ENCODE assay signal across 24 cellular contexts in the genomic region with DNA sequence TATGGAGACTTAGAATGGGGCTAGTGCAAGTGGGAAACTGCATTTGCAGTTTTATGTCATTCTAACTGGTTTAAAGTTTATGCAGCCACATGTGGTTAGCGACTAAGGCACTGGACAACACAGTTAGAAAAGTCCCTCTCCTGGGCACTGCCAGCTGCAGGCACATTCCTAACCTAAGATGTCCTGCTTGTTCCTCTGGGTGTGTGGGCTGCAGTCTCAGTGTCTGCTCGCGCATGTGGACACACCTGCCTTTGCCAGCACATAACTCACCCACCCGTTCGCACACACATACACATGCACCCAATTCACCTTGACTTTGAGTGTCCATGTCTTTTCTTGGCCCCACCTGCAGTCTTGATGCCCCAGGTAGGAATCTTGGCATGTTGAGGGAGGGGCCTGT. TPM values are rescaled to one million over a fixed set of nuclear protein-coding genes. Genes with fewer than 3 reads are reported as not detected.
A peak's percentile ranks its signal among the peaks of the same experiment; 100 is the strongest.
DNase-seq lines count a peak whose midpoint lies in the region; ATAC-seq, FAIRE-seq and TF ChIP-seq lines count a peak whose summit lies in the region.
"Had no signal": no experiment of that assay in that cellular context is flagged by ENCODE, and none has a peak within 500 bp of the region (broad histone marks: within the 10 kb centered on the region; RNA-seq: fewer than 3 reads in every experiment).

No MANE protein-coding gene starts in this region.

- no peak overlapping the region for H4K8ac ChIP-seq in H1 (ENCODE audit: extremely low read depth, insufficient read depth, low read length)

- H2BK12ac ChIP-seq in H1 (ENCODE audit: low read depth, low read length), result no peak overlapping the region

- CTCF ChIA-PET in H1 (lab: Charles Lee; ENCODE audit: partially characterized antibody), result interaction anchor here (0.9 to 1.0 kb wide), 2 partner anchors 15 to 37 kb away, joined by 3 read pairs; no protein-coding TSS in a partner anchor

- DNase-seq in H1 (ENCODE audit: low read depth in 1 of 2, low spot score in 2 of 2) (no peak), esophagus muscularis mucosa (ENCODE audit: extremely low spot score) (peak; percentile 55), gastrocnemius medialis (no peak), suprapubic skin (ENCODE audit: low spot score in 2 of 2) (no peak), posterior vena cava (ENCODE audit: low spot score) (no peak)
- DNase-seq: ACHN; BE2C; C1 segment of cervical spinal cord; CD4-positive, CD25-positive, alpha-beta regulatory T cell; CD8-positive, alpha-beta memory T cell; COR-L47; DMS 273 treated with DMSO at 0.1 percent for 48 hours; DMS53; DND-41; EL had no signal

- no peak overlapping the region for H2BK120ac ChIP-seq in H1 (replicated peaks; ENCODE audit: low read depth, low read length)

- H3K23ac ChIP-seq in H1 (ENCODE audit: insufficient read length), result no peak overlapping the region

- no peak for TF ChIP-seq EP300 in H1 (IDR thresholded peaks at IDR 0.05; ENCODE audit: borderline replicate concordance in 1 of 2, low read depth in 2 of 2, low read length in 2 of 2)
- TF ChIP-seq EP300 in esophagus muscularis mucosa (IDR thresholded peaks at IDR 0.05), result no peak
- no peak for TF ChIP-seq EP300 in suprapubic skin (IDR thresholded peaks at IDR 0.05)

- 90% methylated on average over 5 of the region's 5 CpGs; no CpG with 5 or more reads in 1 of the 2 experiments for WGBS in H1 (ENCODE audit: extremely low coverage in 1 of 2, insufficient coverage in 1 of 2, insufficient read length in 1 of 2, insufficient replicate concordance in 2 of 2, low coverage in 1 of 2, low lambda C conversion rate in 2 of 2, missing lambda C conversion rate in 1 of 2), 2 experiments
- WGBS in esophagus muscularis mucosa, result 97% methylated on average over 5 of the region's 5 CpGs
- WGBS in suprapubic skin, result 89% methylated on average over 5 of the region's 5 CpGs

- no peaks in the 10 kb centered on the region for H3K36me3 ChIP-seq in H1 (ENCODE audit: control insufficient read depth in 2 of 4, insufficient read depth in 4 of 4, low read length in 3 of 4)
- no peaks in the 10 kb centered on the region for H3K36me3 ChIP-seq in esophagus muscularis mucosa
- no peaks in the 10 kb centered on the region for H3K36me3 ChIP-seq in gastrocnemius medialis
- no peaks in the 10 kb centered on the region for H3K36me3 ChIP-seq in suprapubic skin
- H3K36me3 ChIP-seq: BE2C, HAP-1 had no signal

- no peak overlapping the region for H2BK15ac ChIP-seq in H1 (ENCODE audit: low read length)

- intact Hi-C loops in esophagus muscularis mucosa (cut with DNase I), result no loop called here
- intact Hi-C loops in gastrocnemius medialis (cut with DNase I; ENCODE audit: low total_unique reads), result loop anchor here (5.0 to 10.0 kb wide), 4 partner anchors 132 to 1152 kb away; no protein-coding TSS in a partner anchor
- intact Hi-C loops in posterior vena cava (cut with DNase I), result no loop called here

- no peaks in the 10 kb centered on the region for H3K23me2 ChIP-seq in H1 (ENCODE audit: low read depth, low read length)

- H3K18ac ChIP-seq in H1 (ENCODE audit: extremely low read depth, low read length), result no peak overlapping the region

- ATAC-seq in gastrocnemius medialis (no peak), GM21381 (IDR thresholded peaks at IDR 0.05; ENCODE audit: unreplicated experiment) (no peak)
- ATAC-seq: HepG2 had no signal

- H3K27me3 ChIP-seq in H1 (replicated peaks in 1 of 4; ENCODE audit: control insufficient read depth in 3 of 4, extremely low read depth in 1 of 4, insufficient read depth in 3 of 4, low read length in 3 of 4) (no peaks in the 10 kb centered on the region), esophagus muscularis mucosa (no peaks in the 10 kb centered on the region), gastrocnemius medialis (no peaks in the 10 kb centered on the region), suprapubic skin (no peaks in the 10 kb centered on the region)
- H3K27me3 ChIP-seq: BE2C had no signal

- H3K4me2 ChIP-seq in H1 (ENCODE audit: insufficient read depth in 1 of 2, low read depth in 2 of 2, low read length in 2 of 2), result no peak overlapping the region

- 0 out of 2 replicates have a peak overlapping the region, but pooled peaks have one; percentile 41 for H2AFZ ChIP-seq in H1 (ENCODE audit: low read length)

- H3K14ac ChIP-seq in H1 (ENCODE audit: insufficient read length), result no peak overlapping the region

- no peak for TF ChIP-seq RAD21 in H1 (IDR thresholded peaks at IDR 0.05 in 1 of 2, conservative IDR thresholded peaks at IDR 0.05 in 1 of 2; ENCODE audit: low read depth in 2 of 2, low read length in 2 of 2)

- no peak overlapping the region for H4K5ac ChIP-seq in H1 (ENCODE audit: insufficient read length, low read depth, low read length)

- H3K9me3 ChIP-seq in H1 (ENCODE audit: insufficient read depth in 2 of 2, low read depth in 1 of 2, low read length in 1 of 2), result no peaks in the 10 kb centered on the region
- H3K9me3 ChIP-seq in esophagus muscularis mucosa, result no peaks in the 10 kb centered on the region
- H3K9me3 ChIP-seq in gastrocnemius medialis, result no peaks in the 10 kb centered on the region
- no peaks in the 10 kb centered on the region for H3K9me3 ChIP-seq in suprapubic skin
- H3K9me3 ChIP-seq: BE2C, HAP-1 had no signal

- no peak overlapping the region for H2BK20ac ChIP-seq in H1 (ENCODE audit: low read length)

- POLR2A ChIA-PET in H1 (lab: Charles Lee; ENCODE audit: partially characterized antibody), result no interaction called here

- no peak overlapping the region for H3K9ac ChIP-seq in H1 (replicated peaks in 1 of 4; ENCODE audit: extremely low read depth in 1 of 4, low read depth in 3 of 4, low read length in 3 of 4)

- no peak overlapping the region for H4K91ac ChIP-seq in H1 (replicated peaks; ENCODE audit: insufficient read length, low read length)

- H3K79me2 ChIP-seq in H1 (ENCODE audit: control insufficient read depth in 1 of 2, insufficient read depth in 2 of 2, low read length in 2 of 2), result no peaks in the 10 kb centered on the region

- H3K27ac ChIP-seq in H1 (ENCODE audit: low read depth, low read length) (no peak overlapping the region), esophagus muscularis mucosa (replicated peaks in 1 of 4) (no peak overlapping the region), gastrocnemius medialis (peak overlapping the region in 3 of 4 donors; percentile 78 to 86 (median 82)), suprapubic skin (no peak overlapping the region)

- H2AK5ac ChIP-seq in H1 (ENCODE audit: low read depth, low read length), result no peak overlapping the region

- no peak for FAIRE-seq in H1 (lab: Jason Lieb, UNC)
- FAIRE-seq: A204.1, GM12891, GM18507, HepG2 had no signal

- peak overlapping the region; percentile 36; the same call in 1 of the 2 replicates for H2BK5ac ChIP-seq in H1 (ENCODE audit: low read depth, low read length)

- TF ChIP-seq POLR2A in H1 (IDR thresholded peaks at IDR 0.05; ENCODE audit: control extremely low read depth in 1 of 2, low read depth in 2 of 2, low read length in 2 of 2) (no peak), esophagus muscularis mucosa (IDR thresholded peaks at IDR 0.05; ENCODE audit: low read depth) (no peak), gastrocnemius medialis (IDR thresholded peaks at IDR 0.05) (no peak), suprapubic skin (IDR thresholded peaks at IDR 0.05) (no peak)

- H3K4ac ChIP-seq in H1 (replicated peaks; ENCODE audit: insufficient read length, low read depth, low read length), result no peak overlapping the region

- no peak overlapping the region for H3K56ac ChIP-seq in H1 (replicated peaks; ENCODE audit: insufficient read length, low read depth, low read length)

- TF ChIP-seq CTCF in H1 (IDR thresholded peaks at IDR 0.05; ENCODE audit: control extremely low read depth in 1 of 3, insufficient read depth in 1 of 3, low read depth in 1 of 3, low read length in 3 of 3) (no peak), esophagus muscularis mucosa (IDR thresholded peaks at IDR 0.05) (no peak), gastrocnemius medialis (IDR thresholded peaks at IDR 0.05 in 4 of 5, conservative IDR thresholded peaks at IDR 0.05 in 1 of 5) (no peak), suprapubic skin (IDR thresholded peaks at IDR 0.05) (no peak)

- H4K20me1 ChIP-seq in H1 (replicated peaks in 1 of 2; ENCODE audit: control insufficient read depth in 1 of 2, insufficient read depth in 2 of 2, low read length in 2 of 2), result no peaks in the 10 kb centered on the region

- in situ Hi-C loops in gastrocnemius medialis (cut with MboI; ENCODE audit: low sequenced_read_pairs in 4 of 4), result no loop called here

- H3K4me3 ChIP-seq in H1 (ENCODE audit: extremely low read depth in 1 of 4, insufficient read depth in 2 of 4, low read depth in 3 of 4, low read length in 4 of 4) (no peak overlapping the region), esophagus muscularis mucosa (no peak overlapping the region), gastrocnemius medialis (peak overlapping the region in 3 of 4 donors; percentile 9 to 19 (median 10)), suprapubic skin (no peak overlapping the region)
- H3K4me3 ChIP-seq: HAP-1 had no signal

- H3K4me1 ChIP-seq in H1 (replicated peaks in 1 of 4; ENCODE audit: control insufficient read depth in 3 of 4, insufficient read depth in 4 of 4, low read length in 3 of 4) (peaks cover 0 to 5% (median 0%) of the 10 kb centered on the region in 4 experiments; a peak in 2 of 7 replicates), esophagus muscularis mucosa (peaks cover 0 to 8% (median 0%) of the 10 kb centered on the region in 4 donors), gastrocnemius medialis (peaks cover 30 to 31% of the 10 kb centered on the region in 2 donors), suprapubic skin (no peaks in the 10 kb centered on the region)
- H3K4me1 ChIP-seq: BE2C, HAP-1 had no signal

- H3K79me1 ChIP-seq in H1 (ENCODE audit: low read depth, low read length), result no peaks in the 10 kb centered on the region

TF ChIP-seq in H1, 55 proteins besides CTCF, POLR2A, EP300 and RAD21:
- no peak for TF ChIP-seq TBP (IDR thresholded peaks at IDR 0.05; ENCODE audit: low read depth, low read length)
- TF ChIP-seq ZNF274 (IDR thresholded peaks at IDR 0.05; ENCODE audit: borderline replicate concordance, extremely low read depth, low read length), result no peak

RNA-seq across cellular contexts. Expression of gene SLC22A2, which starts 18.5 kb away (rescaled TPM):
- total RNA-seq in H1 (2021; fragmentation: NEBNext Ultra II Directional; extraction: Animal tissue kit (Norgen Biotek cat#: 25700)), result 1.2 and 1.4 TPM in 2 replicates
- polyA plus RNA-seq in H1 (2011; rRNA removed), result 0.23 TPM in 1 of 2 replicates, not detected in the other
- polyA plus RNA-seq in H1 (2011; cell fraction: cytosol; rRNA removed), result 0.23 TPM
- 0.24 TPM for polyA plus RNA-seq in H1 (2011; cell fraction: nucleus; rRNA removed)
- 0.24 to 0.57 TPM (median 0.31 TPM) in 4 replicates for polyA plus RNA-seq in H1 (2012, experiment 1 of 2)
- not detected for polyA plus RNA-seq in H1 (2012, experiment 2 of 2)
- 0.75 TPM for polyA plus RNA-seq in H1 (2013, experiment 1 of 2)
- 0.75 TPM for polyA plus RNA-seq in H1 (2013, experiment 2 of 2)
- polyA minus RNA-seq in H1 (2011; rRNA and poly(A)+ RNA removed), result 0.28 and 1.2 TPM in 2 replicates
- polyA minus RNA-seq in H1 (2011; cell fraction: cytosol; rRNA and poly(A)+ RNA removed), result not detected
- 0.40 TPM for polyA minus RNA-seq in H1 (2011; cell fraction: nucleus; rRNA and poly(A)+ RNA removed)
- under 1 TPM in 1 of 4 donors, not detected in 3; 0.75 TPM for total RNA-seq in esophagus muscularis mucosa
- not detected for total RNA-seq in gastrocnemius medialis
- not detected for total RNA-seq in suprapubic skin
- total RNA-seq in posterior vena cava, result under 1 TPM; 0.37 to 0.43 TPM
- total RNA-seq: CD4-positive, CD25-positive, alpha-beta regulatory T cell; CD8-positive, alpha-beta memory T cell; G401; H4; HepG2 had no signal
- polyA plus RNA-seq: CD4-positive, CD25-positive, alpha-beta regulatory T cell; CD8-positive, alpha-beta memory T cell; HepG2; IgD-negative memory B cell had no signal

Comparison
In these comparisons a context has a peak if more than half of its experiments do, and no peak if none do; other contexts are left out.
1. H3K27ac ChIP-seq: peak in gastrocnemius medialis (3 of 4); none in H1 (single experiment), esophagus muscularis mucosa (0 of 4) and suprapubic skin (single experiment).
2. H3K4me3 ChIP-seq: peak in gastrocnemius medialis (3 of 4); none in H1 (0 of 4), esophagus muscularis mucosa (0 of 4) and suprapubic skin (single experiment).